12 cellular contexts compared by ENCODE assay signal in genomic region chr15:95279277-95280019, GRCh38.
"Had no signal": no experiment of that assay in that cellular context is flagged by ENCODE, and none has a peak within 500 bp of the region (broad histone marks: within the 10 kb centered on the region; RNA-seq: fewer than 3 reads in every experiment).

No MANE protein-coding gene starts in this region.

- H3K36me3 Mint-ChIP-seq: mesothelial cell of epicardium, naive B cell, type B pancreatic cell had no signal

- H3K27ac Mint-ChIP-seq: mesothelial cell of epicardium, naive B cell, type B pancreatic cell had no signal

- H3K4me3 ChIP-seq: dorsolateral prefrontal cortex had no signal

- ATAC-seq: activated CD4-positive, CD25-positive, alpha-beta regulatory T cell treated with anti-CD3 and anti-CD28 coated beads, Interleukin-2, amount 50 U/mL, for 24 hours; foreskin keratinocyte had no signal

- H3K27ac ChIP-seq: brain microvascular endothelial cell, foreskin keratinocyte had no signal

- H3K36me3 ChIP-seq: brain microvascular endothelial cell had no signal

- H3K4me1 ChIP-seq: foreskin keratinocyte had no signal

- DNase-seq: activated naive CD4-positive, alpha-beta T cell treated with anti-CD3 and anti-CD28 coated beads, Interleukin-2, amount 50 U/mL, for 16 hours; amniotic stem cell; brain microvascular endothelial cell; dorsolateral prefrontal cortex; foreskin keratinocyte; kidney; naive B cell; SIG-M5; stimulated activated CD4-positive, alpha-beta T cell treated with anti-CD3 and anti-CD28 coated beads, Interleukin-15, amount 100 ng/mL, for 24 hours had no signal

- H3K27me3 ChIP-seq: brain microvascular endothelial cell, foreskin keratinocyte had no signal
